ENCODE assay signal across 2 cellular contexts in genomic region chr16:21666772-21667171, GRCh38.
TF ChIP-seq lines count a peak whose summit lies in the region.

No MANE protein-coding gene starts in this region.

TF ChIP-seq in HepG2, 621 proteins besides CTCF, POLR2A, EP300 and RAD21 (continues in another document):
- TF ChIP-seq TIGD3 (CRISPR knock-in tag; IDR thresholded peaks at IDR 0.05; ENCODE audit: borderline replicate concordance) (no peak), PLRG1 (conservative IDR thresholded peaks at IDR 0.05) (no peak), THRA (CRISPR knock-in tag; IDR thresholded peaks at IDR 0.05; ENCODE audit: borderline replicate concordance) (peak; percentile 93; the same call in 1 of the 2 replicates), MIXL1 (CRISPR knock-in tag; IDR thresholded peaks at IDR 0.05) (0 out of 2 replicates have a peak, but pooled peaks have one; percentile 44), SOX13 (IDR thresholded peaks at IDR 0.05) (no peak), SOX13 (CRISPR knock-in tag; conservative IDR thresholded peaks at IDR 0.05 in 1 of 2, IDR thresholded peaks at IDR 0.05 in 1 of 2) (peak in 1 of 2 experiments; percentile 83; a peak in 2 of 4 replicates), TCF12 (IDR thresholded peaks at IDR 0.05) (no peak), TCF12 (CRISPR knock-in tag; IDR thresholded peaks at IDR 0.05) (no peak), ZNF780A (CRISPR knock-in tag; IDR thresholded peaks at IDR 0.05) (no peak), ZBTB10 (CRISPR knock-in tag; IDR thresholded peaks at IDR 0.05; ENCODE audit: borderline replicate concordance) (peak; percentile 89; the same call in 1 of the 2 replicates), PAF1 (CRISPR knock-in tag; IDR thresholded peaks at IDR 0.05) (no peak), PRPF4 (IDR thresholded peaks at IDR 0.05; ENCODE audit: low read depth, low read length, poor library complexity, severe bottlenecking) (no peak), EHMT2 (IDR thresholded peaks at IDR 0.05; ENCODE audit: borderline replicate concordance, low read depth, low read length) (peak; percentile 46; the same call in 1 of the 2 replicates), RFX1 (IDR thresholded peaks at IDR 0.05) (no peak), KLF9 (CRISPR knock-in tag; IDR thresholded peaks at IDR 0.05; ENCODE audit: low read depth) (no peak), SIX1 (CRISPR knock-in tag; IDR thresholded peaks at IDR 0.05; ENCODE audit: borderline replicate concordance) (peak; percentile 96), ZFY (CRISPR knock-in tag; IDR thresholded peaks at IDR 0.05) (peak; percentile 25; the same call in 1 of the 2 replicates), XRCC5 (optimal IDR thresholded peaks at IDR 0.05; ENCODE audit: low read length) (peak; percentile 60), DRAP1 (CRISPR knock-in tag; IDR thresholded peaks at IDR 0.05) (no peak), HNF4G (IDR thresholded peaks at IDR 0.05; ENCODE audit: borderline replicate concordance, low read depth, low read length) (peak; percentile 90), HNF4G (CRISPR knock-in tag; IDR thresholded peaks at IDR 0.05; ENCODE audit: borderline replicate concordance, low read depth) (no peak), ZNF678 (CRISPR knock-in tag; IDR thresholded peaks at IDR 0.05) (no peak), SOX5 (CRISPR knock-in tag; IDR thresholded peaks at IDR 0.05; ENCODE audit: borderline replicate concordance) (peak; percentile 62)

TF ChIP-seq in SK-N-SH, 30 proteins besides CTCF, POLR2A, EP300 and RAD21:
- TF ChIP-seq TCF12 (IDR thresholded peaks at IDR 0.05) (peak; percentile 46; the same call in 1 of the 2 replicates), SMC3 (IDR thresholded peaks at IDR 0.05; ENCODE audit: low read depth, low read length) (no peak)
TF ChIP-seq in SK-N-SH: peak in this region for 1.
